Comparison of ENCODE assay signal across 8 cellular contexts in genomic region chr11:14380125-14380936, GRCh38. TPM values are rescaled to one million over a fixed set of nuclear protein-coding genes. Genes with fewer than 3 reads are reported as not detected.
DNase-seq lines count a peak whose midpoint lies in the region; ATAC-seq and TF ChIP-seq lines count a peak whose summit lies in the region.

No MANE protein-coding gene starts in this region.

- H3K4me1 ChIP-seq in mesodermal cell (ENCODE audit: control insufficient read depth, insufficient read depth, low read length, poor library complexity, severe bottlenecking) (no peaks in the 10 kb centered on the region), upper lobe of right lung (peaks cover 9% of the 10 kb centered on the region)

- H3K9me3 ChIP-seq in mesodermal cell (ENCODE audit: control insufficient read depth, low read length) (no peaks in the 10 kb centered on the region), upper lobe of right lung (no peaks in the 10 kb centered on the region)

- H3K9me3 Mint-ChIP-seq in activated naive CD4-positive, alpha-beta T cell treated with anti-CD3 and anti-CD28 coated beads, Interleukin-2, amount 10 ng/mL, durations not matched to agents 7 days and 5 days, result no peaks in the 10 kb centered on the region
- no peaks in the 10 kb centered on the region for H3K9me3 Mint-ChIP-seq in activated naive CD4-positive, alpha-beta T cell treated with anti-CD3 and anti-CD28 coated beads, Interleukin-2, amount 50 U/mL, for 72 hours
- peaks cover 0 to 3% (median 0%) of the 10 kb centered on the region in 5 experiments for H3K9me3 Mint-ChIP-seq in brain

- no peaks in the 10 kb centered on the region for H3K27me3 ChIP-seq in upper lobe of right lung

- H3K36me3 ChIP-seq in mesodermal cell (ENCODE audit: control insufficient read depth, insufficient read depth, low read length) (no peaks in the 10 kb centered on the region), upper lobe of right lung (no peaks in the 10 kb centered on the region)

- intact Hi-C loops in upper lobe of right lung (cut with DNase I), result no loop called here

- no peak for TF ChIP-seq CTCF in brain (conservative IDR thresholded peaks at IDR 0.05)
- no peak for TF ChIP-seq CTCF in upper lobe of right lung (IDR thresholded peaks at IDR 0.05)

- H3K27ac Mint-ChIP-seq in activated naive CD4-positive, alpha-beta T cell treated with anti-CD3 and anti-CD28 coated beads, Interleukin-2, amount 10 ng/mL, durations not matched to agents 7 days and 5 days, result no peak overlapping the region
- no peak overlapping the region for H3K27ac Mint-ChIP-seq in activated naive CD4-positive, alpha-beta T cell treated with anti-CD3 and anti-CD28 coated beads, Interleukin-2, amount 50 U/mL, for 72 hours
- peak overlapping the region in 1 of 5 experiments; percentile 58 for H3K27ac Mint-ChIP-seq in brain

- H3K4me1 Mint-ChIP-seq in activated naive CD4-positive, alpha-beta T cell treated with anti-CD3 and anti-CD28 coated beads, Interleukin-2, amount 10 ng/mL, durations not matched to agents 7 days and 5 days, result peaks cover 23% of the 10 kb centered on the region
- H3K4me1 Mint-ChIP-seq in brain, result peaks cover 12% of the 10 kb centered on the region

- CTCF ChIA-PET in activated naive CD4-positive, alpha-beta T cell treated with anti-CD3 and anti-CD28 coated beads, Interleukin-2, amount 10 ng/mL, durations not matched to agents 7 days and 5 days (lab: Charles Lee), result interaction anchor here (1.1 to 1.5 kb wide), 2 partner anchors 37 to 72 kb away, joined by 3 to 4 read pairs; no protein-coding TSS in a partner anchor

- H3K4me3 ChIP-seq in mesodermal cell (ENCODE audit: extremely low read depth, insufficient read depth, low read length, poor library complexity, severe bottlenecking) (peak overlapping the region; percentile 40), upper lobe of right lung (peak overlapping the region; percentile 66)

- ATAC-seq in activated naive CD4-positive, alpha-beta T cell treated with anti-CD3 and anti-CD28 coated beads, Interleukin-2, amount 50 U/mL, for 72 hours, result no peak
- no peak for ATAC-seq in upper lobe of right lung
- ATAC-seq in GM19467 (IDR thresholded peaks at IDR 0.05; ENCODE audit: unreplicated experiment), result no peak
- no peak for ATAC-seq in GM21717 (IDR thresholded peaks at IDR 0.05; ENCODE audit: unreplicated experiment)

- H3K27ac ChIP-seq in mesodermal cell (ENCODE audit: low read depth, low read length, severe bottlenecking) (no peak overlapping the region), upper lobe of right lung (peak overlapping the region; percentile 88)

- no peaks in the 10 kb centered on the region for H3K36me3 Mint-ChIP-seq in activated naive CD4-positive, alpha-beta T cell treated with anti-CD3 and anti-CD28 coated beads, Interleukin-2, amount 10 ng/mL, durations not matched to agents 7 days and 5 days
- H3K36me3 Mint-ChIP-seq in activated naive CD4-positive, alpha-beta T cell treated with anti-CD3 and anti-CD28 coated beads, Interleukin-2, amount 50 U/mL, for 72 hours, result no peaks in the 10 kb centered on the region
- H3K36me3 Mint-ChIP-seq in brain, result no peaks in the 10 kb centered on the region

- 88 to 89% methylated on average over 5 to 6 of the region's 14 CpGs for WGBS in mesodermal cell (ENCODE audit: insufficient coverage in 2 of 2), 2 experiments

- H3K27me3 Mint-ChIP-seq in activated naive CD4-positive, alpha-beta T cell treated with anti-CD3 and anti-CD28 coated beads, Interleukin-2, amount 10 ng/mL, durations not matched to agents 7 days and 5 days, result peaks cover 38% of the 10 kb centered on the region
- H3K27me3 Mint-ChIP-seq in brain, result peaks cover 70% of the 10 kb centered on the region

- peak overlapping the region; percentile 69 for H3K4me3 Mint-ChIP-seq in activated naive CD4-positive, alpha-beta T cell treated with anti-CD3 and anti-CD28 coated beads, Interleukin-2, amount 10 ng/mL, durations not matched to agents 7 days and 5 days
- H3K4me3 Mint-ChIP-seq in brain, result peak overlapping the region; percentile 81 to 86 (median 83)

- DNase-seq in activated naive CD4-positive, alpha-beta T cell treated with anti-CD3 and anti-CD28 coated beads, Interleukin-2, amount 10 ng/mL, durations not matched to agents 7 days and 5 days, result no peak
- DNase-seq in activated naive CD4-positive, alpha-beta T cell treated with anti-CD3 and anti-CD28 coated beads, Interleukin-2, amount 50 U/mL, for 72 hours (ENCODE audit: low spot score in 2 of 2), result no peak
- DNase-seq in upper lobe of right lung (no peak), SIG-M5 (lab: John Stamatoyannopoulos, UW) (no peak)

RNA-seq across cellular contexts. Expression of gene RRAS2, which starts 21.3 kb away (rescaled TPM):
- total RNA-seq in activated naive CD4-positive, alpha-beta T cell treated with anti-CD3 and anti-CD28 coated beads, Interleukin-2, amount 50 U/mL, for 72 hours, result 10 to 100 TPM; 32.7 to 56.6 TPM
- 1.7 TPM for polyA plus RNA-seq in brain (ENCODE audit: insufficient read depth, low read depth, low replicate concordance)
- polyA plus RNA-seq in mesodermal cell (2013, experiment 1 of 2), result 47.5 TPM
- polyA plus RNA-seq in mesodermal cell (2013, experiment 2 of 2), result 52.1 TPM
- 47.1 TPM for total RNA-seq in upper lobe of right lung
